Comparison of ENCODE assay signal across 1 cellular context in genomic region chr1:212477014-212477679, GRCh38.
TF ChIP-seq lines count a peak whose summit lies in the region.

No MANE protein-coding gene starts in this region.

TF ChIP-seq in K562, 482 proteins besides CTCF, POLR2A, EP300 and RAD21 (continued from another document):
- TF ChIP-seq TRIM25 (IDR thresholded peaks at IDR 0.05; ENCODE audit: borderline replicate concordance) (no peak), ETV1 (tag; conservative IDR thresholded peaks at IDR 0.05; ENCODE audit: low read depth) (0 out of 2 replicates have a peak, but pooled peaks have one; percentile 5), ZNF79 (CRISPR knock-in tag; IDR thresholded peaks at IDR 0.05; ENCODE audit: low read depth) (no peak), ZFPM2 (CRISPR knock-in tag; IDR thresholded peaks at IDR 0.05) (no peak), SUPT5H (IDR thresholded peaks at IDR 0.05) (no peak), PRMT5 (CRISPR knock-in tag; IDR thresholded peaks at IDR 0.05) (no peak), BHLHE40 (IDR thresholded peaks at IDR 0.05; ENCODE audit: low read length) (no peak), KHSRP (IDR thresholded peaks at IDR 0.05) (no peak), ZNF318 (IDR thresholded peaks at IDR 0.05; ENCODE audit: borderline replicate concordance in 1 of 2, low read depth in 1 of 2) (no peak), ZNF518B (CRISPR knock-in tag; IDR thresholded peaks at IDR 0.05) (no peak), SMAD4 (CRISPR knock-in tag; conservative IDR thresholded peaks at IDR 0.05) (peak; percentile 46; the same call in 1 of the 2 replicates), HDAC1 (IDR thresholded peaks at IDR 0.05) (no peak), DPF2 (IDR thresholded peaks at IDR 0.05) (0 out of 2 replicates have a peak, but pooled peaks have one; percentile 11), BDP1 (IDR thresholded peaks at IDR 0.05; ENCODE audit: insufficient read depth, insufficient read length) (no peak), SMAD1 (IDR thresholded peaks at IDR 0.05; ENCODE audit: low read depth, low read length, partially characterized antibody) (peak; percentile 31), RBM17 (IDR thresholded peaks at IDR 0.05; ENCODE audit: borderline replicate concordance, low read depth, low read length) (no peak), ZZZ3 (IDR thresholded peaks at IDR 0.05) (no peak), FOXA1 (IDR thresholded peaks at IDR 0.05; ENCODE audit: borderline replicate concordance) (no peak), CREB1 (IDR thresholded peaks at IDR 0.05) (no peak), CREB1 (CRISPR knock-in tag; IDR thresholded peaks at IDR 0.05) (no peak), TAF1 (IDR thresholded peaks at IDR 0.05; ENCODE audit: control insufficient read depth, extremely low read depth, insufficient read depth, low read length, severe bottlenecking) (no peak), TFAM (CRISPR knock-in tag; conservative IDR thresholded peaks at IDR 0.05) (no peak), SIX5 (IDR thresholded peaks at IDR 0.05; ENCODE audit: borderline replicate concordance in 1 of 2, insufficient read depth in 1 of 2, low read depth in 1 of 2, low read length in 2 of 2) (no peak), HSF4 (CRISPR knock-in tag; IDR thresholded peaks at IDR 0.05; ENCODE audit: borderline replicate concordance) (no peak), NKRF (IDR thresholded peaks at IDR 0.05; ENCODE audit: borderline replicate concordance) (no peak), TSC22D4 (tag; IDR thresholded peaks at IDR 0.05) (no peak), ATF3 (IDR thresholded peaks at IDR 0.05) (no peak), ATF3 (CRISPR knock-in tag; conservative IDR thresholded peaks at IDR 0.05) (0 out of 2 replicates have a peak, but pooled peaks have one; percentile 41), MCM3 (IDR thresholded peaks at IDR 0.05) (no peak), MAZ (CRISPR knock-in tag; conservative IDR thresholded peaks at IDR 0.05 in 1 of 2, IDR thresholded peaks at IDR 0.05 in 1 of 2) (peak in 1 of 2 experiments; percentile 72; a peak in 2 of 4 replicates), CREB5 (CRISPR knock-in tag; IDR thresholded peaks at IDR 0.05) (no peak), TBP (optimal IDR thresholded peaks at IDR 0.05; ENCODE audit: low read depth, low read length) (no peak)
